14 cellular contexts compared by ENCODE assay signal in genomic region chr2:200814917-200815316, GRCh38. TPM values are rescaled to one million over a fixed set of nuclear protein-coding genes. Genes with fewer than 3 reads are reported as not detected.
DNase-seq lines count a peak whose midpoint lies in the region; ATAC-seq and TF ChIP-seq lines count a peak whose summit lies in the region.
"Had no signal": no experiment of that assay in that cellular context is flagged by ENCODE, and none has a peak within 500 bp of the region (broad histone marks: within the 10 kb centered on the region; RNA-seq: fewer than 3 reads in every experiment).

No MANE protein-coding gene starts in this region.

- peak overlapping the region; percentile 12 for H3K27ac Mint-ChIP-seq in T-helper 1 cell treated with Interleukin-12 subunit alpha and Interleukin-12 subunit beta and Interleukin-4 antibody, amounts not matched to agents 30 μg/mL and 1 μg/mL, for 36 hours
- H3K27ac Mint-ChIP-seq in brain = no peak overlapping the region
- no peak overlapping the region for H3K27ac Mint-ChIP-seq in neural crest cell (ENCODE audit: unreplicated experiment)

- H3K4me1 Mint-ChIP-seq in T-helper 1 cell treated with Interleukin-12 subunit alpha and Interleukin-12 subunit beta and Interleukin-4 antibody, amounts not matched to agents 30 μg/mL and 1 μg/mL, for 36 hours (ENCODE audit: low read depth) = peaks cover 45% of the 10 kb centered on the region
- H3K4me1 Mint-ChIP-seq in brain = peaks cover 48% of the 10 kb centered on the region
- peaks cover 37% of the 10 kb centered on the region for H3K4me1 Mint-ChIP-seq in neural crest cell

- no peak for ATAC-seq in GM18867 (IDR thresholded peaks at IDR 0.05; ENCODE audit: unreplicated experiment)
- ATAC-seq: SK-N-SH treated with all-trans-retinoic acid at 6 μM for 48 hours had no signal

- H3K27ac ChIP-seq in caudate nucleus (ENCODE audit: low read depth, low read length) = no peak overlapping the region

- TF ChIP-seq CTCF in brain (conservative IDR thresholded peaks at IDR 0.05) = no peak
- no peak for TF ChIP-seq CTCF in neural crest cell (conservative IDR thresholded peaks at IDR 0.05)

- no peak overlapping the region for H3K4me3 Mint-ChIP-seq in T-helper 1 cell treated with Interleukin-12 subunit alpha and Interleukin-12 subunit beta and Interleukin-4 antibody, amounts not matched to agents 30 μg/mL and 1 μg/mL, for 36 hours
- peak overlapping the region in 3 of 5 experiments; percentile 37 to 99 (median 78) for H3K4me3 Mint-ChIP-seq in brain
- peak overlapping the region; percentile 80 for H3K4me3 Mint-ChIP-seq in neural crest cell

- no peaks in the 10 kb centered on the region for H3K27me3 Mint-ChIP-seq in T-helper 1 cell treated with Interleukin-12 subunit alpha and Interleukin-12 subunit beta and Interleukin-4 antibody, amounts not matched to agents 30 μg/mL and 1 μg/mL, for 36 hours (ENCODE audit: low read depth)
- H3K27me3 Mint-ChIP-seq in brain = peaks cover 9% of the 10 kb centered on the region
- H3K27me3 Mint-ChIP-seq in neural crest cell (ENCODE audit: low read depth) = no peaks in the 10 kb centered on the region
- H3K27me3 Mint-ChIP-seq: IgD-negative memory B cell had no signal

- peaks cover 56% of the 10 kb centered on the region for H3K36me3 Mint-ChIP-seq in T-helper 1 cell treated with Interleukin-12 subunit alpha and Interleukin-12 subunit beta and Interleukin-4 antibody, amounts not matched to agents 30 μg/mL and 1 μg/mL, for 36 hours (ENCODE audit: low read depth)
- H3K36me3 Mint-ChIP-seq in brain = peaks cover 67% of the 10 kb centered on the region
- peaks cover 29% of the 10 kb centered on the region for H3K36me3 Mint-ChIP-seq in neural crest cell (ENCODE audit: low read depth)

- no peaks in the 10 kb centered on the region for H3K9me3 Mint-ChIP-seq in T-helper 1 cell treated with Interleukin-12 subunit alpha and Interleukin-12 subunit beta and Interleukin-4 antibody, amounts not matched to agents 30 μg/mL and 1 μg/mL, for 36 hours
- H3K9me3 Mint-ChIP-seq in brain = no peaks in the 10 kb centered on the region
- no peaks in the 10 kb centered on the region for H3K9me3 Mint-ChIP-seq in neural crest cell
- H3K9me3 Mint-ChIP-seq: IgD-negative memory B cell had no signal

- DNase-seq in T-helper 1 cell (no peak), MV-4-11 (lab: John Stamatoyannopoulos, UW) (peak; percentile 41), neural crest cell (ENCODE audit: low read depth, low spot score) (no peak), caudate nucleus (lab: John Stamatoyannopoulos, UW) (no peak), 8988T (no peak)
- DNase-seq: ACHN, dermis blood vessel endothelial cell, DMS 273 treated with DMSO at 0.1 percent for 48 hours, NCI-H1930 had no signal

RNA-seq across cellular contexts. Expression of gene BZW1, which starts 3.2 kb away (rescaled TPM):
- 65.1 TPM for polyA plus RNA-seq in brain (ENCODE audit: insufficient read depth, low read depth, low replicate concordance)
- total RNA-seq in neural crest cell = 424 and 433 TPM in 2 replicates

RNA-seq across cellular contexts. Expression of gene CLK1, which starts 49.5 kb away (rescaled TPM):
- 27.9 TPM for polyA plus RNA-seq in brain (ENCODE audit: insufficient read depth, low read depth, low replicate concordance)
- total RNA-seq in neural crest cell = 69.2 and 71.5 TPM in 2 replicates
